In the genomic region with DNA sequence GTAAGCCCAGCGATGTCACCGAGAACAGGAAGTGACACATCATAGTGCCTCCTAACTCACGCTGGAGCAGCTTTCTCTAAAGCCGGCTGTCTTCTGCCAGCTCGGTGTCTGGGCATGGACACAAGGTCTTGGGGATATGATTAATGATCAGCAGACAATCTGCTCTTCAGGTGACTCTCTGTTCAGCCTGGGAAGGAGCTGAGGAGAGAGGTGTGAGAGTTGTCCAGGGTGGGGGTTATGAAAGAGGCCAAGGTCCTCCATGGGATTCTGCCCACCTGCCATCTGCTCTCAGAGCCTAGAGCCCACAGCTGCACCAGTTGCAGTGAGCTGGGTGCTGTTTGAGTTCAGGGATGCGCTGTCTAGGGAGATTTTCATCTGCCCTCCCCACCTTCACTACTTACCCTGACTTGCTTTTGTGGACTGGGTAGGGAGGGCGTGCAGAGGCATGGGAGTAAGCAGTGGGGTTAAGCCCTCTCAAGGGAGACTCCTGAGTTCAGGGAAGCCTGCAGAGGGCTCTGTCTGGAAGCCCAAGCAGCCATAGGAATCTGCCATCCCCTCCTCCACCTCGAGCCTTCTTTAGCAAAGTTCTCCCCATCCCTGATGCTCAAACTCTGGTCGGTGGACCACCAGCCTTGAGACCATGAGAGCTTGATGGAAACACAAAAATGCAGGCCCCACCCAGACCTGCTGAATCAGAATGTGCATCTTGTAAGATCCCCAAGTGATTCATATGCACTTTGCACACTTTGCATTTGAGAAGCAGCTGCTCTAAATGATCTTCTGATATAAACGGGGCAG, we compare ENCODE assay signal across 11 cellular contexts.
DNase-seq lines count a peak whose midpoint lies in the region; ATAC-seq, FAIRE-seq and TF ChIP-seq lines count a peak whose summit lies in the region.
"Had no signal": no experiment of that assay in that cellular context is flagged by ENCODE, and none has a peak within 500 bp of the region (broad histone marks: within the 10 kb centered on the region; RNA-seq: fewer than 3 reads in every experiment).

No MANE protein-coding gene starts in this region.

- TF ChIP-seq CTCF in SK-N-SH (IDR thresholded peaks at IDR 0.05) (peak; percentile 28; the same call in 1 of the 2 replicates), fibroblast of the aortic adventitia (IDR thresholded peaks at IDR 0.05; ENCODE audit: insufficient read depth, low read length) (no peak)

- H3K27ac Mint-ChIP-seq in activated naive CD8-positive, alpha-beta T cell treated with anti-CD3 and anti-CD28 coated beads, Interleukin-2, amount 50 U/mL, for 24 hours: no peak overlapping the region
- no peak overlapping the region for H3K27ac Mint-ChIP-seq in activated naive CD8-positive, alpha-beta T cell treated with anti-CD3 and anti-CD28 coated beads for 36 hours
- H3K27ac Mint-ChIP-seq in activated naive CD4-positive, alpha-beta T cell treated with anti-CD3 and anti-CD28 coated beads for 36 hours: no peak overlapping the region

- ATAC-seq in activated naive CD8-positive, alpha-beta T cell treated with anti-CD3 and anti-CD28 coated beads, Interleukin-2, amount 50 U/mL, for 24 hours: peak; percentile 28
- ATAC-seq in HG02852 (IDR thresholded peaks at IDR 0.05; ENCODE audit: unreplicated experiment): no peak

- no peaks in the 10 kb centered on the region for H3K27me3 Mint-ChIP-seq in activated naive CD8-positive, alpha-beta T cell treated with anti-CD3 and anti-CD28 coated beads, Interleukin-2, amount 50 U/mL, for 24 hours
- H3K27me3 Mint-ChIP-seq in activated naive CD8-positive, alpha-beta T cell treated with anti-CD3 and anti-CD28 coated beads for 36 hours: peaks cover 4% of the 10 kb centered on the region
- no peaks in the 10 kb centered on the region for H3K27me3 Mint-ChIP-seq in activated naive CD4-positive, alpha-beta T cell treated with anti-CD3 and anti-CD28 coated beads for 36 hours (ENCODE audit: low read depth)

- H3K9me3 Mint-ChIP-seq in activated naive CD8-positive, alpha-beta T cell treated with anti-CD3 and anti-CD28 coated beads, Interleukin-2, amount 50 U/mL, for 24 hours: peaks cover 8% of the 10 kb centered on the region
- no peaks in the 10 kb centered on the region for H3K9me3 Mint-ChIP-seq in activated naive CD8-positive, alpha-beta T cell treated with anti-CD3 and anti-CD28 coated beads for 36 hours
- no peaks in the 10 kb centered on the region for H3K9me3 Mint-ChIP-seq in activated naive CD4-positive, alpha-beta T cell treated with anti-CD3 and anti-CD28 coated beads for 36 hours

- H3K79me2 ChIP-seq in SK-N-SH (ENCODE audit: insufficient read depth): no peaks in the 10 kb centered on the region

- H3K9ac ChIP-seq in SK-N-SH: peak overlapping the region; percentile 54; the same call in 1 of the 2 replicates
- H3K9ac ChIP-seq: BLaER1 treated with 17β-estradiol and CSF1 and Interleukin-3, amounts not matched to agents 10 nM and 100 nM had no signal

- H2AFZ ChIP-seq in SK-N-SH (ENCODE audit: low read depth): peak overlapping the region; percentile 67; the same call in 1 of the 2 replicates

- TF ChIP-seq RAD21 in SK-N-SH (IDR thresholded peaks at IDR 0.05; ENCODE audit: low read length): peak; percentile 25; the same call in 1 of the 2 replicates

- POLR2A ChIA-PET in SK-N-SH (lab: Yijun Ruan, JAX): no interaction called here

- H3K9me3 ChIP-seq in SK-N-SH: no peaks in the 10 kb centered on the region
- H3K9me3 ChIP-seq: BLaER1 treated with 17β-estradiol and CSF1 and Interleukin-3, amounts not matched to agents 10 nM and 100 nM had no signal

- intact Hi-C loops in activated naive CD4-positive, alpha-beta T cell treated with anti-CD3 and anti-CD28 coated beads for 36 hours (cut with micrococcal nuclease): no loop called here

- H3K36me3 ChIP-seq in SK-N-SH (replicated peaks in 1 of 2; ENCODE audit: control insufficient read depth in 1 of 2, insufficient read depth in 2 of 2, low read length in 1 of 2): no peaks in the 10 kb centered on the region
- H3K36me3 ChIP-seq: BLaER1 treated with 17β-estradiol and CSF1 and Interleukin-3, amounts not matched to agents 10 nM and 100 nM had no signal

- TF ChIP-seq EP300 in SK-N-SH (IDR thresholded peaks at IDR 0.05; ENCODE audit: borderline replicate concordance in 1 of 2, low read depth in 1 of 2, low read length in 1 of 2): peak in 1 of 2 experiments; percentile 88; a peak in 2 of 4 replicates

- CTCF ChIA-PET in SK-N-SH (lab: Yijun Ruan, JAX): no interaction called here
- CTCF ChIA-PET in activated naive CD4-positive, alpha-beta T cell treated with anti-CD3 and anti-CD28 coated beads for 36 hours (lab: Charles Lee): no interaction called here

- H3F3A ChIP-seq in SK-N-SH (replicated peaks; ENCODE audit: insufficient read depth): peaks cover 28% of the 10 kb centered on the region

- H3K27me3 ChIP-seq in SK-N-SH (ENCODE audit: insufficient read depth): no peaks in the 10 kb centered on the region
- H3K27me3 ChIP-seq: BLaER1 treated with 17β-estradiol and CSF1 and Interleukin-3, amounts not matched to agents 10 nM and 100 nM had no signal

- H3K4me1 ChIP-seq in SK-N-SH (ENCODE audit: control insufficient read depth in 1 of 2, insufficient read depth in 2 of 2, low read depth in 1 of 2, low read length in 1 of 2): peaks cover 19 to 25% of the 10 kb centered on the region in 2 experiments; a peak in 3 of 4 replicates

- DNase-seq in activated naive CD8-positive, alpha-beta T cell treated with anti-CD3 and anti-CD28 coated beads, Interleukin-2, amount 50 U/mL, for 24 hours: no peak
- no peak for DNase-seq in activated naive CD8-positive, alpha-beta T cell treated with anti-CD3 and anti-CD28 coated beads for 36 hours
- DNase-seq in SK-N-SH (no peak), fibroblast of the aortic adventitia (ENCODE audit: low read depth) (peak; percentile 75), urothelium cell line (ENCODE audit: low spot score) (peak; percentile 44), NCI-H1092 (lab: John Stamatoyannopoulos, UW) (no peak)
- no peak for DNase-seq in activated naive CD4-positive, alpha-beta T cell treated with anti-CD3 and anti-CD28 coated beads for 36 hours
- DNase-seq: activated CD4-positive, alpha-beta T cell treated with anti-CD3 and anti-CD28 coated beads, Interleukin-2, amount 50 U/mL, for 4 hours; occipital lobe had no signal

- FAIRE-seq in urothelium cell line (lab: Jason Lieb, UNC): no peak

- no peaks in the 10 kb centered on the region for H4K20me1 ChIP-seq in SK-N-SH (ENCODE audit: insufficient read depth)
- H4K20me1 ChIP-seq: BLaER1 treated with 17β-estradiol and CSF1 and Interleukin-3, amounts not matched to agents 10 nM and 100 nM had no signal

- 31% methylated on average over 8 of the region's 10 CpGs for WGBS in SK-N-SH (ENCODE audit: low lambda C conversion rate)

- H3K9me2 ChIP-seq in SK-N-SH: no peaks in the 10 kb centered on the region

- H3K4me2 ChIP-seq in SK-N-SH: peak overlapping the region; percentile 57

- no peaks in the 10 kb centered on the region for H3K4me1 Mint-ChIP-seq in activated naive CD8-positive, alpha-beta T cell treated with anti-CD3 and anti-CD28 coated beads, Interleukin-2, amount 50 U/mL, for 24 hours
- no peaks in the 10 kb centered on the region for H3K4me1 Mint-ChIP-seq in activated naive CD8-positive, alpha-beta T cell treated with anti-CD3 and anti-CD28 coated beads for 36 hours
- H3K4me1 Mint-ChIP-seq in activated naive CD4-positive, alpha-beta T cell treated with anti-CD3 and anti-CD28 coated beads for 36 hours (ENCODE audit: low read depth): no peaks in the 10 kb centered on the region

- no peak overlapping the region for H3K4me3 ChIP-seq in SK-N-SH (ENCODE audit: low read depth in 2 of 2, low read length in 1 of 2)
- no peak overlapping the region for H3K4me3 ChIP-seq in fibroblast of the aortic adventitia (ENCODE audit: low read depth, low read length)
- H3K4me3 ChIP-seq: BLaER1 treated with 17β-estradiol and CSF1 and Interleukin-3, amounts not matched to agents 10 nM and 100 nM had no signal

- H3K36me3 Mint-ChIP-seq in activated naive CD8-positive, alpha-beta T cell treated with anti-CD3 and anti-CD28 coated beads, Interleukin-2, amount 50 U/mL, for 24 hours (ENCODE audit: low read depth): no peaks in the 10 kb centered on the region
- H3K36me3 Mint-ChIP-seq in activated naive CD8-positive, alpha-beta T cell treated with anti-CD3 and anti-CD28 coated beads for 36 hours: no peaks in the 10 kb centered on the region
- no peaks in the 10 kb centered on the region for H3K36me3 Mint-ChIP-seq in activated naive CD4-positive, alpha-beta T cell treated with anti-CD3 and anti-CD28 coated beads for 36 hours (ENCODE audit: low read depth)

- no peak overlapping the region for H3K4me3 Mint-ChIP-seq in activated naive CD8-positive, alpha-beta T cell treated with anti-CD3 and anti-CD28 coated beads, Interleukin-2, amount 50 U/mL, for 24 hours
- no peak overlapping the region for H3K4me3 Mint-ChIP-seq in activated naive CD8-positive, alpha-beta T cell treated with anti-CD3 and anti-CD28 coated beads for 36 hours
- H3K4me3 Mint-ChIP-seq in activated naive CD4-positive, alpha-beta T cell treated with anti-CD3 and anti-CD28 coated beads for 36 hours: no peak overlapping the region

- H3K27ac ChIP-seq in SK-N-SH (ENCODE audit: low read depth in 2 of 2, low read length in 1 of 2): peak overlapping the region; percentile 51 to 87
- H3K27ac ChIP-seq: BLaER1 treated with 17β-estradiol and CSF1 and Interleukin-3, amounts not matched to agents 10 nM and 100 nM had no signal

TF ChIP-seq in SK-N-SH, 30 proteins besides CTCF, POLR2A, EP300 and RAD21 (continues in another document):
- peak; percentile 72 for TF ChIP-seq JUND (IDR thresholded peaks at IDR 0.05)
- TF ChIP-seq, protein P1, sequence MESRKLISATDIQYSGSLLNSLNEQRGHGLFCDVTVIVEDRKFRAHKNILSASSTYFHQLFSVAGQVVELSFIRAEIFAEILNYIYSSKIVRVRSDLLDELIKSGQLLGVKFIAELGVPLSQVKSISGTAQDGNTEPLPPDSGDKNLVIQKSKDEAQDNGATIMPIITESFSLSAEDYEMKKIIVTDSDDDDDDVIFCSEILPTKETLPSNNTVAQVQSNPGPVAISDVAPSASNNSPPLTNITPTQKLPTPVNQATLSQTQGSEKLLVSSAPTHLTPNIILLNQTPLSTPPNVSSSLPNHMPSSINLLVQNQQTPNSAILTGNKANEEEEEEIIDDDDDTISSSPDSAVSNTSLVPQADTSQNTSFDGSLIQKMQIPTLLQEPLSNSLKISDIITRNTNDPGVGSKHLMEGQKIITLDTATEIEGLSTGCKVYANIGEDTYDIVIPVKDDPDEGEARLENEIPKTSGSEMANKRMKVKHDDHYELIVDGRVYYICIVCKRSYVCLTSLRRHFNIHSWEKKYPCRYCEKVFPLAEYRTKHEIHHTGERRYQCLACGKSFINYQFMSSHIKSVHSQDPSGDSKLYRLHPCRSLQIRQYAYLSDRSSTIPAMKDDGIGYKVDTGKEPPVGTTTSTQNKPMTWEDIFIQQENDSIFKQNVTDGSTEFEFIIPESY (IDR thresholded peaks at IDR 0.05; ENCODE audit: borderline replicate concordance, low read depth): 0 out of 2 replicates have a peak, but pooled peaks have one; percentile 48

Comparison
In these comparisons a context has a peak if more than half of its experiments do, and no peak if none do; other contexts are left out.
1. DNase-seq: peak in fibroblast of the aortic adventitia (single experiment) and urothelium cell line (single experiment); none in activated naive CD8-positive, alpha-beta T cell treated with anti-CD3 and anti-CD28 coated beads, Interleukin-2, amount 50 U/mL, for 24 hours (single experiment), activated naive CD8-positive, alpha-beta T cell treated with anti-CD3 and anti-CD28 coated beads for 36 hours (single experiment), SK-N-SH (single experiment), activated naive CD4-positive, alpha-beta T cell treated with anti-CD3 and anti-CD28 coated beads for 36 hours (single experiment) and NCI-H1092 (single experiment).